Comparison of ENCODE assay signal across 3 cellular contexts in the genomic region with DNA sequence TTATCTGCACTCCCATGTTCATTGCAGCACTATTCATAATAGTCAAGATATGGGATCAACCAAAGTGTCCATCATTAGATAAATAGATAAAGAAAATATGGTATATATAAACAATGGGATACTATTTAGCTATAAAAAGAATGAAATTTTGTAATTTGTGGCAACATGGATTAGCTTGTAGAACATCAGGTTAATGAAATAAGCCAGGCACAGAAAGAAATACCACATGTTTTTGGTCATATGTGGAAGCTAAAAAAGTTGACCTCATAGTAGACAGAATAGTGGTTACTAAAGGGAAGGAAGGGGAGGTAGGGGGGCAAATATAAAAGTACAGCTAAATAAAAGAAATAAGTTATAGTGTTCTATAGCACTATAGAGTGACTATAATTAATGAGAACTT.
"Had no signal": no experiment of that assay in that cellular context is flagged by ENCODE, and none has a peak within 500 bp of the region (broad histone marks: within the 10 kb centered on the region; RNA-seq: fewer than 3 reads in every experiment).

No MANE protein-coding gene starts in this region.

- ATAC-seq: GM12878 had no signal

- H3K4me3 ChIP-seq: GM12878 had no signal

- DNase-seq: GDM1, GF-D8 had no signal
